Comparison of ENCODE assay signal across 8 cellular contexts in genomic region chr20:258963-259362, GRCh38. TPM values are rescaled to one million over a fixed set of nuclear protein-coding genes. Genes with fewer than 3 reads are reported as not detected.
DNase-seq lines count a peak whose midpoint lies in the region; ATAC-seq and TF ChIP-seq lines count a peak whose summit lies in the region.

No MANE protein-coding gene starts in this region.

- intact Hi-C loops in uterus (cut with DNase I; ENCODE audit: low total_unique reads): no loop called here

- H3K27me3 ChIP-seq in uterus: no peaks in the 10 kb centered on the region

- H3K27ac ChIP-seq in uterus: no peak overlapping the region

- no peak for TF ChIP-seq POLR2A in erythroblast (IDR thresholded peaks at IDR 0.05; ENCODE audit: low read length)
- no peak for TF ChIP-seq POLR2A in uterus (IDR thresholded peaks at IDR 0.05)

- ATAC-seq in GM18520 (IDR thresholded peaks at IDR 0.05; ENCODE audit: unreplicated experiment): no peak
- ATAC-seq in HG03280 (IDR thresholded peaks at IDR 0.05; ENCODE audit: unreplicated experiment): no peak

- DNase-seq in AG09319 (ENCODE audit: extremely low read depth, low read depth) (no peak), OCI-M1 (lab: John Stamatoyannopoulos, UW) (peak; percentile 63), erythroblast (lab: John Stamatoyannopoulos, UW) (peak; percentile 17 to 23), uterus (no peak), dedifferentiated amniotic fluid mesenchymal stem cell (ENCODE audit: extremely low spot score) (no peak)

- peaks cover 0 to 3% of the 10 kb centered on the region in 2 donors for H3K36me3 ChIP-seq in uterus

- no peak overlapping the region for H3K4me3 ChIP-seq in uterus

- no peaks in the 10 kb centered on the region for H3K9me3 ChIP-seq in uterus

- no peaks in the 10 kb centered on the region for H3K4me1 ChIP-seq in uterus

- TF ChIP-seq CTCF in AG09319 (IDR thresholded peaks at IDR 0.05; ENCODE audit: low read depth, low read length) (peak; percentile 18), GM12873 (IDR thresholded peaks at IDR 0.05; ENCODE audit: insufficient read depth, low read depth, low read length, missing control alignments) (peak; percentile 32), uterus (IDR thresholded peaks at IDR 0.05) (no peak)

RNA-seq across cellular contexts. Expression of gene DEFB132, which starts 1.4 kb away (rescaled TPM):
- total RNA-seq in uterus: not detected

RNA-seq across cellular contexts. Expression of gene C20orf96, which starts 31.6 kb away (rescaled TPM):
- total RNA-seq in uterus: 10 to 100 TPM in 2 of 4 donors, 1 to 10 TPM in 2; 2.8 to 18.2 (median 11.2) TPM

RNA-seq across cellular contexts. Expression of gene DEFB129, which starts 31.9 kb away (rescaled TPM):
- total RNA-seq in uterus: not detected

RNA-seq across cellular contexts. Expression of gene ZCCHC3, which starts 38.4 kb away (rescaled TPM):
- 10 to 100 TPM in 3 of 4 donors, 1 to 10 TPM in 1; 3.3 to 56.7 (median 19.2) TPM for total RNA-seq in uterus

Comparison
In these comparisons a context has a peak if more than half of its experiments do, and no peak if none do; other contexts are left out.
1. DNase-seq: peak in OCI-M1 (single experiment) and erythroblast (2 of 2); none in AG09319 (single experiment), uterus (0 of 2) and dedifferentiated amniotic fluid mesenchymal stem cell (single experiment).
2. CTCF ChIP-seq: peak in AG09319 (single experiment) and GM12873 (single experiment); none in uterus (0 of 4).